ENCODE assay signal across 33 cellular contexts in the genomic region with DNA sequence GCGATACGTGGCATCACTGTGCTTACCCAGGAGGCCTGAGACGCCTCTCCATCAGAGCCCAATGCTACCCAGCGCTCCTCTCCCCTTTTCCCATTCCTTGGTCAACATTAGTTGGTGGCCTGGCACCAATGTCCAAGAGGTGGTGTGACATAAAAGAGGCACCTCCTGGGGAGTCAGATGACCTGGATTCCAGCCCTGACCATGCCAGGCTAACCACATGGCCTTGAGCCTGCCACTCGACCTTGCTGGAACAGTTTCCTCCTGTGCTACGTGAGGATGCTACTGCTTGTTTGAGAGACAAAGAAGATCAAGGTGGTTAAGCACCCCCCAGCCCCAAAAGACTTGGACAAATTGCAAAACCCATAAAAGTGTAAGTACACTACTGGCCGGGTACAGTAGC.
"Had no signal": no experiment of that assay in that cellular context is flagged by ENCODE, and none has a peak within 500 bp of the region (broad histone marks: within the 10 kb centered on the region; RNA-seq: fewer than 3 reads in every experiment).

No MANE protein-coding gene starts in this region.

- H3K27me3 Mint-ChIP-seq: activated B cell treated with CpG ODN at 0.5 μM for 24 hours; activated CD8-positive, alpha-beta memory T cell treated with anti-CD3 and anti-CD28 coated beads, Interleukin-2, amount 10 ng/mL, durations not matched to agents 7 days and 5 days; activated CD8-positive, alpha-beta T cell treated with anti-CD3 and anti-CD28 coated beads for 36 hours; activated naive CD4-positive, alpha-beta T cell treated with anti-CD3 and anti-CD28 coated beads, Interleukin-2, amount 10 ng/mL, durations not matched to agents 7 days and 5 days; activated naive CD8-positive, alpha-beta T cell treated with anti-CD3 and anti-CD28 coated beads, Interleukin-2, amount 10 ng/mL, durations not matched to agents 7 days and 5 days; activated T-cell treated with anti-CD3 and anti-CD28 coated beads, Interleukin-2, amount 50 U/mL, for 24 hours; brain; T-helper 17 cell had no signal

- H3K27ac Mint-ChIP-seq: activated B cell treated with CpG ODN at 0.5 μM for 24 hours; activated CD8-positive, alpha-beta memory T cell treated with anti-CD3 and anti-CD28 coated beads, Interleukin-2, amount 10 ng/mL, durations not matched to agents 7 days and 5 days; activated CD8-positive, alpha-beta T cell treated with anti-CD3 and anti-CD28 coated beads for 36 hours; activated naive CD4-positive, alpha-beta T cell treated with anti-CD3 and anti-CD28 coated beads, Interleukin-2, amount 10 ng/mL, durations not matched to agents 7 days and 5 days; activated naive CD8-positive, alpha-beta T cell treated with anti-CD3 and anti-CD28 coated beads, Interleukin-2, amount 10 ng/mL, durations not matched to agents 7 days and 5 days; activated T-cell treated with anti-CD3 and anti-CD28 coated beads, Interleukin-2, amount 50 U/mL, for 24 hours; activated T-cell treated with anti-CD3 and anti-CD28 coated beads, Interleukin-2, amount 50 U/mL, for 72 hours; brain; endodermal cell; T-helper 17 cell; T-helper 2 cell treated with Interferon-gamma antibody and Interleukin-4, amounts not matched to agents 5 μg/mL and 100 μg/mL, for 36 hours had no signal

- H3K27ac ChIP-seq: ascending aorta, breast epithelium, cardiac muscle cell, heart left ventricle, WERI-Rb-1 had no signal

- ATAC-seq: activated CD4-positive, CD25-positive, alpha-beta regulatory T cell treated with anti-CD3 and anti-CD28 coated beads, Interleukin-2, amount 50 U/mL, for 24 hours; activated CD8-positive, alpha-beta memory T cell treated with anti-CD3 and anti-CD28 coated beads, Interleukin-2, amount 10 ng/mL, durations not matched to agents 7 days and 5 days; activated CD8-positive, alpha-beta T cell treated with anti-CD3 and anti-CD28 coated beads for 36 hours; activated naive CD4-positive, alpha-beta T cell treated with anti-CD3 and anti-CD28 coated beads, Interleukin-2, amount 50 U/mL, for 72 hours; activated T-cell treated with anti-CD3 and anti-CD28 coated beads, Interleukin-2, amount 50 U/mL, for 72 hours; esophagus mucosa; heart left ventricle; T-helper 17 cell had no signal

- H3K9me3 Mint-ChIP-seq: activated B cell treated with CpG ODN at 0.5 μM for 24 hours; activated CD8-positive, alpha-beta T cell treated with anti-CD3 and anti-CD28 coated beads for 36 hours; activated naive CD4-positive, alpha-beta T cell treated with anti-CD3 and anti-CD28 coated beads, Interleukin-2, amount 10 ng/mL, durations not matched to agents 7 days and 5 days; activated naive CD4-positive, alpha-beta T cell treated with anti-CD3 and anti-CD28 coated beads, Interleukin-2, amount 50 U/mL, for 72 hours; activated naive CD8-positive, alpha-beta T cell treated with anti-CD3 and anti-CD28 coated beads, Interleukin-2, amount 10 ng/mL, durations not matched to agents 7 days and 5 days; activated T-cell treated with anti-CD3 and anti-CD28 coated beads, Interleukin-2, amount 50 U/mL, for 24 hours; activated T-cell treated with anti-CD3 and anti-CD28 coated beads, Interleukin-2, amount 50 U/mL, for 72 hours; T-helper 2 cell treated with Interferon-gamma antibody and Interleukin-4, amounts not matched to agents 5 μg/mL and 100 μg/mL, for 36 hours had no signal

- H3K4me3 ChIP-seq: ascending aorta, breast epithelium, cardiac muscle cell, heart left ventricle had no signal

- H3K9me3 ChIP-seq: ascending aorta, breast epithelium, heart left ventricle had no signal

- H3K36me3 ChIP-seq: breast epithelium, cardiac muscle cell had no signal

- DNase-seq: activated B cell treated with CpG ODN at 0.5 μM for 24 hours; activated CD4-positive, alpha-beta T cell treated with anti-CD3 and anti-CD28 coated beads for 48 hours; activated CD4-positive, alpha-beta T cell treated with anti-CD3 and anti-CD28 coated beads, Interleukin-2, amount 50 U/mL, for 1 hour; activated CD4-positive, alpha-beta T cell treated with anti-CD3 and anti-CD28 coated beads, Interleukin-2, amount 50 U/mL, for 48 hours; activated CD8-positive, alpha-beta memory T cell treated with anti-CD3 and anti-CD28 coated beads, Interleukin-2, amount 10 ng/mL, durations not matched to agents 7 days and 5 days; activated CD8-positive, alpha-beta memory T cell treated with anti-CD3 and anti-CD28 coated beads, Interleukin-2, amount 50 U/mL, for 48 hours; activated CD8-positive, alpha-beta T cell treated with anti-CD3 and anti-CD28 coated beads for 36 hours; activated gamma-delta T cell; activated naive CD4-positive, alpha-beta T cell; activated naive CD4-positive, alpha-beta T cell treated with anti-CD3 and anti-CD28 coated beads, Interleukin-2, amount 10 ng/mL, durations not matched to agents 7 days and 5 days; activated naive CD8-positive, alpha-beta T cell treated with anti-CD3 and anti-CD28 coated beads, Interleukin-2, amount 10 ng/mL, durations not matched to agents 7 days and 5 days; activated T-cell treated with anti-CD3 and anti-CD28 coated beads for 4 hours; activated T-cell treated with anti-CD3 and anti-CD28 coated beads, Interleukin-2, amount 50 U/mL, for 24 hours; activated T-cell treated with anti-CD3 and anti-CD28 coated beads, Interleukin-2, amount 50 U/mL, for 72 hours; central memory CD4-positive, alpha-beta T cell; cortex of kidney; effector memory CD4-positive, alpha-beta T cell; endodermal cell; foreskin fibroblast; glutamatergic neuron; heart left ventricle; T-helper 1 cell; T-helper 17 cell; T1000; WERI-Rb-1 had no signal

- H3K27me3 ChIP-seq: ascending aorta, breast epithelium, cardiac muscle cell, heart left ventricle had no signal

- H3K4me1 ChIP-seq: ascending aorta, breast epithelium had no signal

- H3K4me1 Mint-ChIP-seq: activated B cell treated with CpG ODN at 0.5 μM for 24 hours had no signal

- H3K4me3 Mint-ChIP-seq: activated B cell treated with CpG ODN at 0.5 μM for 24 hours; activated CD8-positive, alpha-beta memory T cell treated with anti-CD3 and anti-CD28 coated beads, Interleukin-2, amount 10 ng/mL, durations not matched to agents 7 days and 5 days; activated CD8-positive, alpha-beta T cell treated with anti-CD3 and anti-CD28 coated beads for 36 hours; activated naive CD4-positive, alpha-beta T cell treated with anti-CD3 and anti-CD28 coated beads, Interleukin-2, amount 10 ng/mL, durations not matched to agents 7 days and 5 days; activated naive CD8-positive, alpha-beta T cell treated with anti-CD3 and anti-CD28 coated beads, Interleukin-2, amount 10 ng/mL, durations not matched to agents 7 days and 5 days; activated T-cell treated with anti-CD3 and anti-CD28 coated beads, Interleukin-2, amount 50 U/mL, for 24 hours; activated T-cell treated with anti-CD3 and anti-CD28 coated beads, Interleukin-2, amount 50 U/mL, for 72 hours; brain; endodermal cell; T-helper 17 cell; T-helper 2 cell treated with Interferon-gamma antibody and Interleukin-4, amounts not matched to agents 5 μg/mL and 100 μg/mL, for 36 hours had no signal
